In genomic region chr19:15448778-15449619, GRCh38 we compare ENCODE assay signal across 8 cellular contexts. TPM values are rescaled to one million over a fixed set of nuclear protein-coding genes. Genes with fewer than 3 reads are reported as not detected.
DNase-seq lines count a peak whose midpoint lies in the region; ATAC-seq, FAIRE-seq and TF ChIP-seq lines count a peak whose summit lies in the region.

No MANE protein-coding gene starts in this region.

- H3K79me1 ChIP-seq in mesenchymal stem cell (replicated peaks; ENCODE audit: low read length, poor library complexity, severe bottlenecking) = peaks cover 2% of the 10 kb centered on the region

- no peaks in the 10 kb centered on the region for H3K4me1 Mint-ChIP-seq in astrocyte (ENCODE audit: low read depth, unreplicated experiment)

- H3K9me3 Mint-ChIP-seq in astrocyte (ENCODE audit: unreplicated experiment) = no peaks in the 10 kb centered on the region

- DNase-seq in GM06990 (ENCODE audit: extremely low read depth, insufficient read length) (peak; percentile 38), astrocyte (ENCODE audit: low read depth) (no peak), mesenchymal stem cell (peak; percentile 34), GDM1 (lab: John Stamatoyannopoulos, UW) (no peak), kidney glomerular epithelial cell (lab: John Stamatoyannopoulos, UW) (no peak), COLO829 (ENCODE audit: low spot score) (no peak)

- no peak overlapping the region for H3K23ac ChIP-seq in mesenchymal stem cell (ENCODE audit: low read length in 2 of 2)

- H3K79me2 ChIP-seq in astrocyte (ENCODE audit: insufficient read depth, low read length) = no peaks in the 10 kb centered on the region

- peak overlapping the region; percentile 56 for H2BK15ac ChIP-seq in mesenchymal stem cell (ENCODE audit: low read depth, poor library complexity, severe bottlenecking)

- H3K27me3 Mint-ChIP-seq in astrocyte (ENCODE audit: low read depth, unreplicated experiment) = peaks cover 14% of the 10 kb centered on the region

- H3K9me3 ChIP-seq in astrocyte (ENCODE audit: insufficient read depth, low read depth, low read length) = no peaks in the 10 kb centered on the region
- no peaks in the 10 kb centered on the region for H3K9me3 ChIP-seq in mesenchymal stem cell (ENCODE audit: control insufficient read depth, low read length)

- peak overlapping the region; percentile 30 to 47 for H3K4ac ChIP-seq in mesenchymal stem cell (ENCODE audit: low read depth in 1 of 2, low read length in 2 of 2)

- peak overlapping the region; percentile 84 for H3K4me3 Mint-ChIP-seq in astrocyte (ENCODE audit: unreplicated experiment)

- H2AK5ac ChIP-seq in mesenchymal stem cell (ENCODE audit: low read length, severe bottlenecking) = no peak overlapping the region

- H3K4me3 ChIP-seq in GM06990 (replicated peaks; ENCODE audit: low read depth, low read length) (peak overlapping the region; percentile 69), astrocyte (ENCODE audit: insufficient read depth, low read depth, low read length) (peak overlapping the region; percentile 44), mesenchymal stem cell (ENCODE audit: insufficient read depth in 1 of 2, low read depth in 1 of 2, low read length in 2 of 2) (peak overlapping the region; percentile 71 to 75)

- H3K27ac Mint-ChIP-seq in astrocyte (ENCODE audit: unreplicated experiment) = peak overlapping the region; percentile 1

- peak overlapping the region; percentile 56 for H2AFZ ChIP-seq in astrocyte (ENCODE audit: low read depth, low read length)
- peak overlapping the region; percentile 7 for H2AFZ ChIP-seq in mesenchymal stem cell (ENCODE audit: low read depth, low read length)

- peaks cover 18% of the 10 kb centered on the region for H3K36me3 ChIP-seq in GM06990 (ENCODE audit: control insufficient read depth, insufficient read depth, low read length)
- no peaks in the 10 kb centered on the region for H3K36me3 ChIP-seq in astrocyte (ENCODE audit: insufficient read depth, low read length)
- peaks cover 4 to 39% of the 10 kb centered on the region in 2 experiments for H3K36me3 ChIP-seq in mesenchymal stem cell (ENCODE audit: control insufficient read depth in 1 of 2, insufficient read depth in 2 of 2, low read depth in 1 of 2, low read length in 2 of 2)

- H3K4me2 ChIP-seq in astrocyte (ENCODE audit: low read length) (peak overlapping the region; percentile 84), mesenchymal stem cell (ENCODE audit: low read length, poor library complexity, severe bottlenecking) (peak overlapping the region; percentile 99)

- H3K4me1 ChIP-seq in astrocyte (ENCODE audit: insufficient read depth, low read length) = peaks cover 6% of the 10 kb centered on the region
- peaks cover 19% of the 10 kb centered on the region for H3K4me1 ChIP-seq in mesenchymal stem cell (ENCODE audit: control insufficient read depth, insufficient read depth, low read depth, low read length)

- H3K27me3 ChIP-seq in GM06990 (replicated peaks; ENCODE audit: control insufficient read depth, insufficient read depth, low read length) = no peaks in the 10 kb centered on the region
- no peaks in the 10 kb centered on the region for H3K27me3 ChIP-seq in astrocyte (ENCODE audit: insufficient read depth, low read length)
- peaks cover 2 to 8% of the 10 kb centered on the region in 2 experiments for H3K27me3 ChIP-seq in mesenchymal stem cell (ENCODE audit: control insufficient read depth in 1 of 2, insufficient read depth in 1 of 2, low read length in 2 of 2)

- H3K14ac ChIP-seq in mesenchymal stem cell (ENCODE audit: low read length in 2 of 2) = peak overlapping the region; percentile 21 to 36

- TF ChIP-seq CTCF in GM06990 (IDR thresholded peaks at IDR 0.05; ENCODE audit: insufficient read depth, low read length, poor library complexity, severe bottlenecking) (no peak), astrocyte (IDR thresholded peaks at IDR 0.05; ENCODE audit: insufficient read depth, low read depth, low read length) (no peak)

- H3K9ac ChIP-seq in astrocyte (ENCODE audit: low read length) (peak overlapping the region; percentile 41), mesenchymal stem cell (ENCODE audit: low read length) (peak overlapping the region; percentile 70)

- no peak for FAIRE-seq in astrocyte (lab: Jason Lieb, UNC)

- no peak overlapping the region for H2BK5ac ChIP-seq in mesenchymal stem cell (ENCODE audit: low read depth, low read length, poor library complexity, severe bottlenecking)

- H2BK120ac ChIP-seq in mesenchymal stem cell (ENCODE audit: low read depth, low read length) = peak overlapping the region; percentile 74

- no peaks in the 10 kb centered on the region for H4K20me1 ChIP-seq in astrocyte (ENCODE audit: insufficient read depth, low read length)

- H2BK12ac ChIP-seq in mesenchymal stem cell (ENCODE audit: low read length in 2 of 2) = no peak overlapping the region

- H3K27ac ChIP-seq in astrocyte (ENCODE audit: low read depth, low read length) (no peak overlapping the region), mesenchymal stem cell (ENCODE audit: low read length, poor library complexity, severe bottlenecking) (no peak overlapping the region)

- peak overlapping the region; percentile 52 for H4K91ac ChIP-seq in mesenchymal stem cell (ENCODE audit: low read length)

- H3K36me3 Mint-ChIP-seq in astrocyte (ENCODE audit: low read depth, unreplicated experiment) = peaks cover 16% of the 10 kb centered on the region

- peak overlapping the region; percentile 75 to 80 for H3K18ac ChIP-seq in mesenchymal stem cell (ENCODE audit: low read depth in 1 of 2, low read length in 2 of 2)

- 12% methylated on average over 22 of the region's 43 CpGs for WGBS in mesenchymal stem cell

- ATAC-seq in HG03280 (IDR thresholded peaks at IDR 0.05; ENCODE audit: unreplicated experiment) = peak; percentile 24
- ATAC-seq in GM21723 (IDR thresholded peaks at IDR 0.05; ENCODE audit: unreplicated experiment) = no peak

- peak overlapping the region; percentile 45 for H4K8ac ChIP-seq in mesenchymal stem cell (ENCODE audit: low read length)

RNA-seq across cellular contexts. Expression of gene WIZ, which starts 0.8 kb away (rescaled TPM):
- total RNA-seq in astrocyte = 43.8 and 45.3 TPM in 2 replicates
- 35.6 TPM for polyA plus RNA-seq in mesenchymal stem cell (2013, experiment 1 of 2)
- 34.6 TPM for polyA plus RNA-seq in mesenchymal stem cell (2013, experiment 2 of 2)

RNA-seq across cellular contexts. Expression of gene RASAL3, which starts 15.3 kb away (rescaled TPM):
- 0.14 TPM in 1 of 2 replicates, not detected in the other for total RNA-seq in astrocyte
- polyA plus RNA-seq in mesenchymal stem cell (2013, experiment 1 of 2) = 0.12 TPM
- polyA plus RNA-seq in mesenchymal stem cell (2013, experiment 2 of 2) = 0.18 TPM

RNA-seq across cellular contexts. Expression of gene AKAP8L, which starts 30.2 kb away (rescaled TPM):
- total RNA-seq in astrocyte = 101 and 105 TPM in 2 replicates
- 54.6 TPM for polyA plus RNA-seq in mesenchymal stem cell (2013, experiment 1 of 2)
- 48.4 TPM for polyA plus RNA-seq in mesenchymal stem cell (2013, experiment 2 of 2)

RNA-seq across cellular contexts. Expression of gene PGLYRP2, which starts 30.3 kb away (rescaled TPM):
- total RNA-seq in astrocyte = not detected in 2 replicates
- not detected for polyA plus RNA-seq in mesenchymal stem cell (2013, experiment 1 of 2)
- not detected for polyA plus RNA-seq in mesenchymal stem cell (2013, experiment 2 of 2)

RNA-seq across cellular contexts. Expression of gene CYP4F22, which starts 59.3 kb away (rescaled TPM):
- total RNA-seq in astrocyte = not detected in 2 replicates
- polyA plus RNA-seq in mesenchymal stem cell (2013, experiment 1 of 2) = not detected
- not detected for polyA plus RNA-seq in mesenchymal stem cell (2013, experiment 2 of 2)

Comparison
In these comparisons a context has a peak if more than half of its experiments do, and no peak if none do; other contexts are left out.
1. DNase-seq: peak in GM06990 (single experiment) and mesenchymal stem cell (single experiment); none in astrocyte (single experiment), GDM1 (single experiment), kidney glomerular epithelial cell (single experiment) and COLO829 (single experiment).
2. Peak in every context shown above with its lines, with median percentiles within 50 percentile points of each other: H3K4me3 ChIP-seq.